ENCODE assay signal across 11 cellular contexts in the genomic region with DNA sequence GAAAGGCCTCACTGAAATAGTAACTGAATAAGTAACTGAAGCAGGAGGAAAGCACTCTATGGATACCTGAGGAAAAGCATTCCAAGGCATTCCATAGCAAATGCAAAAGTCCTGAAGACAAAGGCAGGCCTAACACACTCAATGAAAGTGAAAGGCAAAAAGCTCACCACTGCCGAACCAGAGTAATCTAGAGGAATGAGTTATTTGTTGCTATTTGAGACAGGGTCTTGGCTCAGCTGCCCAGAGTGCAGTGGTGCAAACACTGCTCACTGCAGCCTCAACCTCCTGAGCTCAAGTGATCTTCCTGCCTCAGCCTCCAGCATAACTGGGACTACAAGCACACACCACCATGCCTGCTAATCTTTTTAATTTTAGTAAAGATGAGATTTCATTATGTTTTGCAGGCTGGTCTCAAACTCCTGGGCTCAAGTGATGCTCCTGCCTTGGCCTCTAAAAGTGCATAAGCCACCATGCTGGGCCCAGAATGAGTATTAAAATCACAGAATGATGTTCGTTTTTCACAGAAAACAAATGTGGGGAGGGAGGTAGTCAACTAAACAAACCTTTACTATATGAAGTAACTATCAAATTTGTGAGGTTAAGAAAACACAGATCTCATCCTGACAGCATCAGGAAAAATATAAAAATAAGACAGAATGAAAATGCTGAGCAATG. TPM values are rescaled to one million over a fixed set of nuclear protein-coding genes. Genes with fewer than 3 reads are reported as not detected.
DNase-seq lines count a peak whose midpoint lies in the region; ATAC-seq, FAIRE-seq and TF ChIP-seq lines count a peak whose summit lies in the region.
"Had no signal": no experiment of that assay in that cellular context is flagged by ENCODE, and none has a peak within 500 bp of the region (broad histone marks: within the 10 kb centered on the region; RNA-seq: fewer than 3 reads in every experiment).

No MANE protein-coding gene starts in this region.

- DNase-seq in GM12878 (ENCODE audit: low read depth, low spot score): no peak
- no peak for DNase-seq in lower leg skin (ENCODE audit: low spot score in 2 of 2)
- DNase-seq in caudate nucleus (lab: John Stamatoyannopoulos, UW): no peak
- DNase-seq in NCI-H1417 treated with DMSO at 0.1 percent for 48 hours (lab: John Stamatoyannopoulos, UW): no peak
- DNase-seq in uterus: no peak
- DNase-seq: dorsolateral prefrontal cortex, immature natural killer cell had no signal

- no peak overlapping the region for H2AFZ ChIP-seq in GM12878 (ENCODE audit: control insufficient read depth, low read depth, low read length)

- peaks cover 53 to 76% (median 67%) of the 10 kb centered on the region in 11 experiments for H3K36me3 ChIP-seq in BLaER1 treated with 17β-estradiol and CSF1 and Interleukin-3, amounts not matched to agents 10 nM and 100 nM
- H3K36me3 ChIP-seq in GM12878 (ENCODE audit: control insufficient read depth in 2 of 2, insufficient read depth in 2 of 2, low read length in 1 of 2): no peaks in the 10 kb centered on the region; a peak in 1 of 4 replicates
- H3K36me3 ChIP-seq in uterus: no peaks in the 10 kb centered on the region

- H3K4me1 ChIP-seq in BLaER1 treated with 17β-estradiol and CSF1 and Interleukin-3, amounts not matched to agents 10 nM and 100 nM: peaks cover 22 to 38% (median 34%) of the 10 kb centered on the region in 10 experiments
- H3K4me1 ChIP-seq in GM12878 (ENCODE audit: control insufficient read depth, insufficient read depth, low read length) (peaks cover under 1% of the 10 kb centered on the region; the same call in 1 of the 2 replicates), uterus (no peaks in the 10 kb centered on the region)

- H3K4me2 ChIP-seq in BLaER1 treated with 17β-estradiol and CSF1 and Interleukin-3, amounts not matched to agents 10 nM and 100 nM: peak overlapping the region in 9 of 11 experiments; percentile 8 to 61 (median 34); a peak in 16 of 22 replicates
- H3K4me2 ChIP-seq in GM12878 (ENCODE audit: control insufficient read depth, insufficient read depth): peak overlapping the region; percentile 60

- H3K27ac ChIP-seq in BLaER1 treated with 17β-estradiol and CSF1 and Interleukin-3, amounts not matched to agents 10 nM and 100 nM: peak overlapping the region in 2 of 11 experiments; percentile 31 to 38; a peak in 2 of 22 replicates
- H3K27ac ChIP-seq in GM12878 (ENCODE audit: control insufficient read depth, insufficient read depth): 0 out of 2 replicates have a peak overlapping the region, but pooled peaks have one; percentile 10
- no peak overlapping the region for H3K27ac ChIP-seq in caudate nucleus (ENCODE audit: low read depth, low read length)
- H3K27ac ChIP-seq in uterus: no peak overlapping the region
- H3K27ac ChIP-seq: dorsolateral prefrontal cortex, HL-60 had no signal

- peaks cover 22% of the 10 kb centered on the region for H3K79me2 ChIP-seq in GM12878 (ENCODE audit: control insufficient read depth, insufficient read depth, low read length)

- no peak for TF ChIP-seq EP300 in GM12878 (IDR thresholded peaks at IDR 0.05; ENCODE audit: borderline replicate concordance in 1 of 2, control insufficient read depth in 1 of 2, low read depth in 2 of 2, low read length in 2 of 2)

- H3K9ac ChIP-seq in BLaER1 treated with 17β-estradiol and CSF1 and Interleukin-3, amounts not matched to agents 10 nM and 100 nM: 0 out of 22 replicates have a peak overlapping the region, but pooled peaks of 2 of the 11 experiments have one; percentile 20 to 34
- no peak overlapping the region for H3K9ac ChIP-seq in GM12878 (ENCODE audit: control insufficient read depth, insufficient read depth, low read length)

- RAD21 ChIA-PET in GM12878 (lab: Charles Lee; ENCODE audit: unreplicated experiment): interaction anchor here (1.4 kb wide), 1 partner anchor 76 kb away, joined by 3 read pairs; no protein-coding TSS in a partner anchor

- no TSS peak for BruUV-seq in GM12878 (replicated peaks; lab: Mats Ljungman, UMichigan)

- peaks cover 0 to 54% (median 47%) of the 10 kb centered on the region in 11 experiments; a peak in 20 of 22 replicates for H3K9me3 ChIP-seq in BLaER1 treated with 17β-estradiol and CSF1 and Interleukin-3, amounts not matched to agents 10 nM and 100 nM (replicated peaks in 1 of 11)
- H3K9me3 ChIP-seq in GM12878 (replicated peaks; ENCODE audit: control insufficient read depth, insufficient read depth, low read length) (no peaks in the 10 kb centered on the region; the same call in 2 of the 3 replicates), uterus (no peaks in the 10 kb centered on the region)

- peak; percentile 7 for FAIRE-seq in GM12878 (lab: Jason Lieb, UNC)

- POLR2A ChIA-PET in GM12878 (lab: Charles Lee): no interaction called here

- in situ Hi-C loops in GM12878 (cut with MboI): no loop called here

- CTCF ChIA-PET in GM12878 (lab: Yijun Ruan, JAX): interaction anchor here (1.3 to 1.8 kb wide), 3 partner anchors 12 to 16 kb away, joined by 4 to 5 read pairs (median 5); no protein-coding TSS in a partner anchor

- peak; percentile 83 for ATAC-seq in GM19455 (IDR thresholded peaks at IDR 0.05; ENCODE audit: unreplicated experiment)
- peak; percentile 89 for ATAC-seq in HG03039 (IDR thresholded peaks at IDR 0.05; ENCODE audit: unreplicated experiment)
- peak; percentile 93 for ATAC-seq in GM12878

- TF ChIP-seq POLR2A in GM12878 (IDR thresholded peaks at IDR 0.05; ENCODE audit: low read depth, low read length) (no peak), lower leg skin (IDR thresholded peaks at IDR 0.05) (no peak), uterus (IDR thresholded peaks at IDR 0.05) (no peak)

- SMC1A ChIA-PET in GM12878 (lab: Charles Lee; ENCODE audit: uncharacterized antibody, unreplicated experiment): interaction anchor here (0.6 to 2.0 kb wide), 6 partner anchors 8 to 720 kb away, joined by 3 to 6 read pairs (median 4); no protein-coding TSS in a partner anchor

- intact Hi-C loops in GM12878 (cut with micrococcal nuclease; ENCODE audit: unreplicated experiment): no loop called here
- intact Hi-C loops in lower leg skin (cut with DNase I; ENCODE audit: low total_unique reads): no loop called here
- intact Hi-C loops in uterus (cut with DNase I; ENCODE audit: low total_unique reads): no loop called here

- H4K20me1 ChIP-seq in BLaER1 treated with 17β-estradiol and CSF1 and Interleukin-3, amounts not matched to agents 10 nM and 100 nM: peaks cover 0 to 52% (median 13%) of the 10 kb centered on the region in 11 experiments; a peak in 12 of 22 replicates
- H4K20me1 ChIP-seq in GM12878 (ENCODE audit: control insufficient read depth, insufficient read depth): no peaks in the 10 kb centered on the region

- H3K4me3 ChIP-seq in BLaER1 treated with 17β-estradiol and CSF1 and Interleukin-3, amounts not matched to agents 10 nM and 100 nM: no peak overlapping the region
- H3K4me3 ChIP-seq in GM12878: peak overlapping the region; percentile 5; the same call in 1 of the 2 replicates
- H3K4me3 ChIP-seq in lower leg skin (ENCODE audit: low read depth, poor library complexity, severe bottlenecking): no peak overlapping the region
- no peak overlapping the region for H3K4me3 ChIP-seq in uterus
- H3K4me3 ChIP-seq: dorsolateral prefrontal cortex had no signal

- H3K27me3 ChIP-seq in BLaER1 treated with 17β-estradiol and CSF1 and Interleukin-3, amounts not matched to agents 10 nM and 100 nM: no peaks in the 10 kb centered on the region
- no peaks in the 10 kb centered on the region for H3K27me3 ChIP-seq in GM12878 (replicated peaks in 1 of 2; ENCODE audit: control insufficient read depth in 2 of 2, insufficient read depth in 2 of 2, low read length in 1 of 2)
- H3K27me3 ChIP-seq in uterus: no peaks in the 10 kb centered on the region
- H3K27me3 ChIP-seq: dorsolateral prefrontal cortex had no signal

- TF ChIP-seq CTCF in GM12878 (IDR thresholded peaks at IDR 0.05 in 2 of 3, conservative IDR thresholded peaks at IDR 0.05 in 1 of 3; ENCODE audit: control insufficient read depth in 2 of 3, extremely low read depth in 1 of 3, insufficient read depth in 1 of 3, low read depth in 3 of 3, low read length in 3 of 3) (no peak), lower leg skin (IDR thresholded peaks at IDR 0.05) (no peak), uterus (IDR thresholded peaks at IDR 0.05) (no peak)

- 3% methylated on average over 2 of the region's 2 CpGs for WGBS in GM12878 (ENCODE audit: insufficient coverage, insufficient replicate concordance, low lambda C conversion rate, missing lambda C conversion rate)
- WGBS in lower leg skin, 2 donors: 82 to 89% methylated on average over 2 of the region's 2 CpGs

- no peak for TF ChIP-seq RAD21 in GM12878 (IDR thresholded peaks at IDR 0.05; ENCODE audit: insufficient read depth, low read depth, low read length)

RNA-seq across cellular contexts. Expression of gene PIAS2, which starts 17.9 kb away (rescaled TPM):
- total RNA-seq in GM12878 (2013; cell fraction: nucleolus; rRNA removed): 141 and 148 TPM in 2 replicates
- total RNA-seq in GM12878 (2014; rRNA removed) (20.7 and 26.4 TPM in 2 replicates), GM12878 (2014; rRNA removed; fragmentation: Illumina TruSeq; extraction: Trizol) (24.2 and 25.9 TPM in 2 replicates), GM12878 (2021) (25.2 and 32.2 TPM in 2 replicates), lower leg skin (10 to 100 TPM in 2 of 4 donors, 1 to 10 TPM in 2; 6.3 to 12.7 (median 10.6) TPM), uterus (10 to 100 TPM; 13.1 to 68.6 (median 34.8) TPM)
- 9.0 TPM for polyA plus RNA-seq in GM12878 (2011; ENCODE audit: low read depth)
- polyA plus RNA-seq in GM12878 (2011; rRNA removed) (13.0 and 18.7 TPM in 2 replicates), GM12878 (2014; fragmentation: Illumina TruSeq; extraction: Trizol) (27.9 and 32.2 TPM in 2 replicates), GM12878 (2014; fragmentation: Nextera tagmentation; extraction: Ambion mirVana) (1 to 10 TPM; 4.0 to 7.2 TPM), GM12878 (2014; rRNA removed) (10.6 and 13.6 TPM in 2 replicates), GM12878 (2016; fragmentation: Nextera tagmentation; extraction: Ambion mirVana) (10 to 100 TPM; 29.2 to 31.8 TPM)
- polyA plus RNA-seq in GM12878 (2011; cell fraction: cytosol; rRNA removed): 9.5 and 14.5 TPM in 2 replicates
- 26.2 and 26.8 TPM in 2 replicates for polyA plus RNA-seq in GM12878 (2011; cell fraction: nucleus; rRNA removed)
- 8.7 and 12.2 TPM in 2 replicates for polyA plus RNA-seq in GM12878 (2012)
- polyA minus RNA-seq in GM12878 (2011; rRNA and poly(A)+ RNA removed): 16.0 and 17.7 TPM in 2 replicates
- polyA minus RNA-seq in GM12878 (2011; cell fraction: cytosol; rRNA and poly(A)+ RNA removed): 4.3 and 10.1 TPM in 2 replicates
- 36.9 and 57.9 TPM in 2 replicates for polyA minus RNA-seq in GM12878 (2011; cell fraction: nucleus; rRNA and poly(A)+ RNA removed)

RNA-seq across cellular contexts. Expression of gene KATNAL2, which starts 18.0 kb away (rescaled TPM):
- total RNA-seq in GM12878 (2013; cell fraction: nucleolus; rRNA removed): not detected in 2 replicates
- total RNA-seq in GM12878 (2014; rRNA removed) (1.7 and 1.8 TPM in 2 replicates), GM12878 (2014; rRNA removed; fragmentation: Illumina TruSeq; extraction: Trizol) (1.9 and 2.4 TPM in 2 replicates), GM12878 (2021) (1.9 and 2.1 TPM in 2 replicates), lower leg skin (1 to 10 TPM; 1.1 to 5.6 (median 4.5) TPM), uterus (10 to 100 TPM in 1 of 4 donors, 1 to 10 TPM in 2, not detected in 1; 2.8 to 14.3 (median 3.6) TPM)
- 0.81 TPM for polyA plus RNA-seq in GM12878 (2011; ENCODE audit: low read depth)
- polyA plus RNA-seq in GM12878 (2011; rRNA removed) (0.20 and 0.33 TPM in 2 replicates), GM12878 (2014; fragmentation: Illumina TruSeq; extraction: Trizol) (1.2 and 1.8 TPM in 2 replicates), GM12878 (2014; fragmentation: Nextera tagmentation; extraction: Ambion mirVana) (under 1 TPM; 0.53 to 0.95 TPM), GM12878 (2014; rRNA removed) (2.1 and 2.9 TPM in 2 replicates), GM12878 (2016; fragmentation: Nextera tagmentation; extraction: Ambion mirVana) (1 to 10 TPM; 1.7 to 1.9 TPM)
- 0.16 and 0.42 TPM in 2 replicates for polyA plus RNA-seq in GM12878 (2011; cell fraction: cytosol; rRNA removed)
- 0.57 and 0.60 TPM in 2 replicates for polyA plus RNA-seq in GM12878 (2011; cell fraction: nucleus; rRNA removed)
- 1.2 and 1.3 TPM in 2 replicates for polyA plus RNA-seq in GM12878 (2012)
- polyA minus RNA-seq in GM12878 (2011; rRNA and poly(A)+ RNA removed): 0.22 TPM in 1 of 2 replicates, not detected in the other
- not detected in 2 replicates for polyA minus RNA-seq in GM12878 (2011; cell fraction: cytosol; rRNA and poly(A)+ RNA removed)
- 0.60 TPM in 1 of 2 replicates, not detected in the other for polyA minus RNA-seq in GM12878 (2011; cell fraction: nucleus; rRNA and poly(A)+ RNA removed)
